ENCODE assay signal across 21 cellular contexts in genomic region chr11:64720640-64721358, GRCh38. TPM values are rescaled to one million over a fixed set of nuclear protein-coding genes. Genes with fewer than 3 reads are reported as not detected.
DNase-seq lines count a peak whose midpoint lies in the region; ATAC-seq and TF ChIP-seq lines count a peak whose summit lies in the region.
"Had no signal": no experiment of that assay in that cellular context is flagged by ENCODE, and none has a peak within 500 bp of the region (broad histone marks: within the 10 kb centered on the region; RNA-seq: fewer than 3 reads in every experiment).

No MANE protein-coding gene starts in this region.

- intact Hi-C loops in activated naive CD4-positive, alpha-beta T cell treated with anti-CD3 and anti-CD28 coated beads for 36 hours (cut with micrococcal nuclease): loop anchor here (5.0 kb wide), 1 partner anchor 363 kb away; the partner anchor contains the start of gene RPS6KA4

- peaks cover 19% of the 10 kb centered on the region for H4K20me1 ChIP-seq in neural cell (ENCODE audit: insufficient read depth)

- TF ChIP-seq RAD21 in neural cell (conservative IDR thresholded peaks at IDR 0.05): no peak

- no peak overlapping the region for H3K27ac Mint-ChIP-seq in activated naive CD4-positive, alpha-beta T cell treated with anti-CD3 and anti-CD28 coated beads, Interleukin-2, amount 50 U/mL, for 24 hours
- no peak overlapping the region for H3K27ac Mint-ChIP-seq in activated naive CD4-positive, alpha-beta T cell treated with anti-CD3 and anti-CD28 coated beads for 36 hours

- H3K36me3 Mint-ChIP-seq in activated naive CD4-positive, alpha-beta T cell treated with anti-CD3 and anti-CD28 coated beads, Interleukin-2, amount 50 U/mL, for 24 hours: no peaks in the 10 kb centered on the region
- no peaks in the 10 kb centered on the region for H3K36me3 Mint-ChIP-seq in activated naive CD4-positive, alpha-beta T cell treated with anti-CD3 and anti-CD28 coated beads for 36 hours (ENCODE audit: low read depth)
- H3K36me3 Mint-ChIP-seq: CD14-positive monocyte had no signal

- CTCF ChIA-PET in activated naive CD4-positive, alpha-beta T cell treated with anti-CD3 and anti-CD28 coated beads for 36 hours (lab: Charles Lee): interaction anchor here (2.2 kb wide), 1 partner anchor 32 kb away, joined by 9 read pairs; no protein-coding TSS in a partner anchor

- no peaks in the 10 kb centered on the region for H3K9me2 ChIP-seq in neural cell (ENCODE audit: insufficient read depth, low read length)

- peak overlapping the region; percentile 27 for H3K4me3 Mint-ChIP-seq in activated naive CD4-positive, alpha-beta T cell treated with anti-CD3 and anti-CD28 coated beads, Interleukin-2, amount 50 U/mL, for 24 hours
- no peak overlapping the region for H3K4me3 Mint-ChIP-seq in activated naive CD4-positive, alpha-beta T cell treated with anti-CD3 and anti-CD28 coated beads for 36 hours

- H3K9me3 ChIP-seq in neural cell (ENCODE audit: low read length): no peaks in the 10 kb centered on the region
- H3K9me3 ChIP-seq: A549, SJCRH30 had no signal

- no peak overlapping the region for H3K27ac ChIP-seq in coronary artery
- H3K27ac ChIP-seq in neural cell (ENCODE audit: low read length): peak overlapping the region; percentile 96
- H3K27ac ChIP-seq: A549, SJCRH30 had no signal

- H3K4me3 ChIP-seq in coronary artery (no peak overlapping the region), neural cell (ENCODE audit: low read length) (peak overlapping the region; percentile 91)
- H3K4me3 ChIP-seq: A549, SJCRH30 had no signal

- TF ChIP-seq CTCF in coronary artery (IDR thresholded peaks at IDR 0.05) (no peak), neural cell (IDR thresholded peaks at IDR 0.05; ENCODE audit: poor library complexity, severe bottlenecking) (no peak)

- no peak overlapping the region for H2AFZ ChIP-seq in neural cell (ENCODE audit: low read depth, low read length)

- H3K9ac ChIP-seq in neural cell (ENCODE audit: low read length): peak overlapping the region; percentile 97

- H3K4me2 ChIP-seq in neural cell (ENCODE audit: low read length): peak overlapping the region; percentile 91
- H3K4me2 ChIP-seq: A549 had no signal

- H3K4me1 Mint-ChIP-seq in activated naive CD4-positive, alpha-beta T cell treated with anti-CD3 and anti-CD28 coated beads, Interleukin-2, amount 50 U/mL, for 24 hours: peaks cover 11% of the 10 kb centered on the region
- peaks cover 7% of the 10 kb centered on the region for H3K4me1 Mint-ChIP-seq in activated naive CD4-positive, alpha-beta T cell treated with anti-CD3 and anti-CD28 coated beads for 36 hours (ENCODE audit: low read depth)

- no peaks in the 10 kb centered on the region for H3K36me3 ChIP-seq in neural cell (ENCODE audit: insufficient read depth, low read length)
- H3K36me3 ChIP-seq: SJCRH30 had no signal

- no peaks in the 10 kb centered on the region for H3K9me3 Mint-ChIP-seq in activated naive CD4-positive, alpha-beta T cell treated with anti-CD3 and anti-CD28 coated beads, Interleukin-2, amount 50 U/mL, for 24 hours
- H3K9me3 Mint-ChIP-seq in activated naive CD4-positive, alpha-beta T cell treated with anti-CD3 and anti-CD28 coated beads for 36 hours: no peaks in the 10 kb centered on the region

- no peaks in the 10 kb centered on the region for H3K27me3 ChIP-seq in neural cell (ENCODE audit: insufficient read depth, low read depth, low read length)

- peaks cover 59% of the 10 kb centered on the region for H3K79me2 ChIP-seq in neural cell (replicated peaks; ENCODE audit: insufficient read depth, low read length)

- ATAC-seq in HG02759 (IDR thresholded peaks at IDR 0.05; ENCODE audit: unreplicated experiment): no peak
- ATAC-seq: A549 had no signal

- H3F3A ChIP-seq in neural cell (ENCODE audit: insufficient read depth, low read length, poor library complexity, severe bottlenecking): no peaks in the 10 kb centered on the region

- peaks cover 13% of the 10 kb centered on the region for H3K27me3 Mint-ChIP-seq in activated naive CD4-positive, alpha-beta T cell treated with anti-CD3 and anti-CD28 coated beads, Interleukin-2, amount 50 U/mL, for 24 hours
- H3K27me3 Mint-ChIP-seq in activated naive CD4-positive, alpha-beta T cell treated with anti-CD3 and anti-CD28 coated beads for 36 hours (ENCODE audit: low read depth): peaks cover 38% of the 10 kb centered on the region

- no peak for TF ChIP-seq EP300 in neural cell (conservative IDR thresholded peaks at IDR 0.05; ENCODE audit: poor library complexity, severe bottlenecking)

- DNase-seq in activated naive CD4-positive, alpha-beta T cell treated with anti-CD3 and anti-CD28 coated beads for 36 hours: no peak
- DNase-seq in coronary artery (ENCODE audit: low spot score): peak; percentile 69
- no peak for DNase-seq in hepatic stellate cell (ENCODE audit: low spot score)
- no peak for DNase-seq in NCI-H510A treated with DMSO at 0.1 percent for 48 hours (lab: John Stamatoyannopoulos, UW)
- DNase-seq: Calu3; DMS79; GOT3; MV-4-11; NCI-H1417 treated with DMSO at 0.1 percent for 48 hours; NCI-H2029 treated with DMSO at 0.1 percent for 48 hours; NCI-H524 treated with DMSO at 0.1 percent for 48 hours; NK-92 treated with Interleukin-12 subunit alpha and Interleukin-12 subunit beta, amount 100 ng/mL, for 24 hours; OCI-M1; RPMI8226; SJCRH30 had no signal

TF ChIP-seq in neural cell, 6 proteins besides CTCF, POLR2A, EP300 and RAD21:
- no peak for TF ChIP-seq MXI1 (conservative IDR thresholded peaks at IDR 0.05; ENCODE audit: poor library complexity, severe bottlenecking)
- no peak for TF ChIP-seq EZH2 (IDR thresholded peaks at IDR 0.05; ENCODE audit: borderline replicate concordance, insufficient read depth, low read length, poor library complexity, severe bottlenecking)
- TF ChIP-seq SMC3 (conservative IDR thresholded peaks at IDR 0.05; ENCODE audit: poor library complexity): no peak
- TF ChIP-seq, protein P1, sequence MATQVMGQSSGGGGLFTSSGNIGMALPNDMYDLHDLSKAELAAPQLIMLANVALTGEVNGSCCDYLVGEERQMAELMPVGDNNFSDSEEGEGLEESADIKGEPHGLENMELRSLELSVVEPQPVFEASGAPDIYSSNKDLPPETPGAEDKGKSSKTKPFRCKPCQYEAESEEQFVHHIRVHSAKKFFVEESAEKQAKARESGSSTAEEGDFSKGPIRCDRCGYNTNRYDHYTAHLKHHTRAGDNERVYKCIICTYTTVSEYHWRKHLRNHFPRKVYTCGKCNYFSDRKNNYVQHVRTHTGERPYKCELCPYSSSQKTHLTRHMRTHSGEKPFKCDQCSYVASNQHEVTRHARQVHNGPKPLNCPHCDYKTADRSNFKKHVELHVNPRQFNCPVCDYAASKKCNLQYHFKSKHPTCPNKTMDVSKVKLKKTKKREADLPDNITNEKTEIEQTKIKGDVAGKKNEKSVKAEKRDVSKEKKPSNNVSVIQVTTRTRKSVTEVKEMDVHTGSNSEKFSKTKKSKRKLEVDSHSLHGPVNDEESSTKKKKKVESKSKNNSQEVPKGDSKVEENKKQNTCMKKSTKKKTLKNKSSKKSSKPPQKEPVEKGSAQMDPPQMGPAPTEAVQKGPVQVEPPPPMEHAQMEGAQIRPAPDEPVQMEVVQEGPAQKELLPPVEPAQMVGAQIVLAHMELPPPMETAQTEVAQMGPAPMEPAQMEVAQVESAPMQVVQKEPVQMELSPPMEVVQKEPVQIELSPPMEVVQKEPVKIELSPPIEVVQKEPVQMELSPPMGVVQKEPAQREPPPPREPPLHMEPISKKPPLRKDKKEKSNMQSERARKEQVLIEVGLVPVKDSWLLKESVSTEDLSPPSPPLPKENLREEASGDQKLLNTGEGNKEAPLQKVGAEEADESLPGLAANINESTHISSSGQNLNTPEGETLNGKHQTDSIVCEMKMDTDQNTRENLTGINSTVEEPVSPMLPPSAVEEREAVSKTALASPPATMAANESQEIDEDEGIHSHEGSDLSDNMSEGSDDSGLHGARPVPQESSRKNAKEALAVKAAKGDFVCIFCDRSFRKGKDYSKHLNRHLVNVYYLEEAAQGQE (IDR thresholded peaks at IDR 0.05; ENCODE audit: borderline replicate concordance): no peak
- TF ChIP-seq POLR2AphosphoS5 (IDR thresholded peaks at IDR 0.05): no peak
- TF ChIP-seq TAF1 (IDR thresholded peaks at IDR 0.05; ENCODE audit: low read depth): no peak

RNA-seq across cellular contexts. Expression of gene NRXN2, which starts 2.2 kb away (rescaled TPM):
- under 1 TPM; 0.24 to 0.35 TPM for total RNA-seq in activated naive CD4-positive, alpha-beta T cell treated with anti-CD3 and anti-CD28 coated beads for 36 hours
- 68.0 and 99.8 TPM in 2 replicates for polyA plus RNA-seq in neural cell
- 279 and 325 TPM in 2 replicates for polyA minus RNA-seq in neural cell
- total RNA-seq: Calu3, HT-29 had no signal
- polyA plus RNA-seq: CD14-positive monocyte had no signal

RNA-seq across cellular contexts. Expression of gene RASGRP2, which starts 23.1 kb away (rescaled TPM):
- total RNA-seq in activated naive CD4-positive, alpha-beta T cell treated with anti-CD3 and anti-CD28 coated beads for 36 hours: 1 to 10 TPM; 5.2 to 5.6 TPM
- polyA plus RNA-seq in neural cell: 4.5 and 13.9 TPM in 2 replicates
- polyA minus RNA-seq in neural cell: 2.9 and 4.4 TPM in 2 replicates
- total RNA-seq: Calu3, HT-29 had no signal

RNA-seq across cellular contexts. Expression of gene PYGM, which starts 39.0 kb away (rescaled TPM):
- under 1 TPM; 0.64 to 0.89 TPM for total RNA-seq in activated naive CD4-positive, alpha-beta T cell treated with anti-CD3 and anti-CD28 coated beads for 36 hours
- polyA plus RNA-seq in neural cell: 0.14 and 0.43 TPM in 2 replicates
- 0.58 TPM in 1 of 2 replicates, not detected in the other for polyA minus RNA-seq in neural cell

RNA-seq across cellular contexts. Expression of gene SF1, which starts 57.5 kb away (rescaled TPM):
- total RNA-seq in activated naive CD4-positive, alpha-beta T cell treated with anti-CD3 and anti-CD28 coated beads for 36 hours: 100 to 1,000 TPM; 303 to 320 TPM
- 53.2 and 72.7 TPM in 2 replicates for polyA plus RNA-seq in neural cell
- polyA minus RNA-seq in neural cell: 120 and 150 TPM in 2 replicates
